In genomic region chr20:21161926-21162325, GRCh38 we compare ENCODE assay signal across 1 cellular context.
TF ChIP-seq lines count a peak whose summit lies in the region.

No MANE protein-coding gene starts in this region.

TF ChIP-seq in HepG2, 621 proteins besides CTCF, POLR2A, EP300 and RAD21:
- TF ChIP-seq ARNT (IDR thresholded peaks at IDR 0.05): no peak
TF ChIP-seq in HepG2: peak in this region for 0.
